In genomic region chr3:15332405-15333098, GRCh38 we compare ENCODE assay signal across 7 cellular contexts. TPM values are rescaled to one million over a fixed set of nuclear protein-coding genes. Genes with fewer than 3 reads are reported as not detected.
A peak's percentile ranks its signal among the peaks of the same experiment; 100 is the strongest.
DNase-seq lines count a peak whose midpoint lies in the region; ATAC-seq and TF ChIP-seq lines count a peak whose summit lies in the region.

Gene SH3BP5 (minus strand): TSS chr3:15332586. CDS start chr3:15332408, 178 bp downstream.

- no peaks in the 10 kb centered on the region for H3K27me3 ChIP-seq in kidney epithelial cell (ENCODE audit: control insufficient read depth, insufficient read depth, low read length)

- peak; percentile 9 for TF ChIP-seq CTCF in kidney epithelial cell (IDR thresholded peaks at IDR 0.05; ENCODE audit: insufficient read depth, low read length, poor library complexity, severe bottlenecking)

- peak; percentile 27 for DNase-seq in NCI-H146 treated with DMSO at 0.1 percent for 48 hours (lab: John Stamatoyannopoulos, UW; ENCODE audit: unreplicated experiment)
- peak; percentile 87 for DNase-seq in cerebellum (ENCODE audit: low spot score)
- no peak for DNase-seq in kidney epithelial cell (ENCODE audit: low read depth)
- peak; percentile 41 to 67 for DNase-seq in stimulated activated CD4-positive, alpha-beta T cell treated with anti-CD3 and anti-CD28 coated beads, Interleukin-15, amount 100 ng/mL, for 48 hours (ENCODE audit: low read depth in 2 of 2)

- ATAC-seq in GM18498 (IDR thresholded peaks at IDR 0.05; ENCODE audit: unreplicated experiment) (peak; percentile 85), HG02610 (IDR thresholded peaks at IDR 0.05; ENCODE audit: unreplicated experiment) (peak; percentile 77)
- peak; percentile 87 to 88 for ATAC-seq in activated CD4-positive, CD25-positive, alpha-beta regulatory T cell treated with anti-CD3 and anti-CD28 coated beads, Interleukin-2, amount 50 U/mL, for 24 hours

- H3K4me3 ChIP-seq in kidney epithelial cell (ENCODE audit: low read depth, low read length): peak within 1 kb of the TSS; percentile 87

- H3K36me3 ChIP-seq in kidney epithelial cell (ENCODE audit: control insufficient read depth, insufficient read depth, low read length): no peaks in the 10 kb centered on the region

RNA-seq across cellular contexts. Expression of gene SH3BP5, which starts in this region (rescaled TPM):
- 58.1 TPM for total RNA-seq in cerebellum
- total RNA-seq in kidney epithelial cell: 9.0 and 9.3 TPM in 2 replicates
